Comparison of ENCODE assay signal across 8 cellular contexts in genomic region chr5:151771259-151772028, GRCh38. TPM values are rescaled to one million over a fixed set of nuclear protein-coding genes. Genes with fewer than 3 reads are reported as not detected.
DNase-seq lines count a peak whose midpoint lies in the region; ATAC-seq and TF ChIP-seq lines count a peak whose summit lies in the region.

Gene G3BP1 (plus strand): TSS chr5:151771954. CDS start chr5:151786621, 14,667 bp downstream.

- H3K27me3 ChIP-seq in heart left ventricle, result no peaks in the 10 kb centered on the region

- H3K4me1 ChIP-seq in heart left ventricle, result peaks cover 0 to 52% (median 42%) of the 10 kb centered on the region in 12 donors

- H3K27ac ChIP-seq in heart left ventricle, result peak within 1 kb of the TSS; percentile 96 to 100 (median 98)

- no peaks in the 10 kb centered on the region for H3K9me3 Mint-ChIP-seq in type B pancreatic cell

- peak within 1 kb of the TSS; percentile 92 for H3K4me3 Mint-ChIP-seq in type B pancreatic cell

- peak; percentile 91 to 99 for TF ChIP-seq POLR2A in heart left ventricle (IDR thresholded peaks at IDR 0.05)

- no peaks in the 10 kb centered on the region for H3K9me3 ChIP-seq in heart left ventricle

- in situ Hi-C loops in GM13976 (cut with MboI; ENCODE audit: low sequenced_read_pairs, unreplicated experiment), result no loop called here

- H3K36me3 Mint-ChIP-seq in type B pancreatic cell, result peaks cover 5% of the 10 kb centered on the region

- WGBS in heart left ventricle, 4 donors, result 0 to 1% (median 0%) methylated on average over 39 to 49 of the region's 49 CpGs

- peak within 1 kb of the TSS; percentile 56 to 93 (median 77) for H3K4me3 ChIP-seq in heart left ventricle

- H3K27me3 Mint-ChIP-seq in type B pancreatic cell, result no peaks in the 10 kb centered on the region

- TF ChIP-seq CTCF in GM13976 (IDR thresholded peaks at IDR 0.05; ENCODE audit: borderline replicate concordance, control extremely low read depth, extremely low read depth, insufficient read depth, missing control alignments), result peak; percentile 77
- peak; percentile 53 to 89 (median 67) for TF ChIP-seq CTCF in heart left ventricle (IDR thresholded peaks at IDR 0.05)
- peak; percentile 66 for TF ChIP-seq CTCF in type B pancreatic cell (conservative IDR thresholded peaks at IDR 0.05)

- peak within 1 kb of the TSS; percentile 76 for H3K27ac Mint-ChIP-seq in type B pancreatic cell

- DNase-seq in GM13976 (ENCODE audit: low spot score), result peak; percentile 97
- peak; percentile 98 for DNase-seq in NCI-H146 treated with DMSO at 0.1 percent for 48 hours (lab: John Stamatoyannopoulos, UW; ENCODE audit: unreplicated experiment)
- peak; percentile 100 for DNase-seq in amniotic epithelial cell (ENCODE audit: low read depth)
- DNase-seq in heart left ventricle, result peak; percentile 100
- DNase-seq in pons (ENCODE audit: low spot score), result peak; percentile 100
- peak; percentile 99 for DNase-seq in type B pancreatic cell (ENCODE audit: extremely low spot score, unreplicated experiment)

- intact Hi-C loops in T-helper 1 cell treated with Interleukin-12 subunit alpha and Interleukin-12 subunit beta and Interleukin-4 antibody, amounts not matched to agents 30 ng/mL and 1 ng/mL, for 36 hours (cut with micrococcal nuclease), result loop anchor here (1.0 to 10.0 kb wide), 24 partner anchors 13 to 1811 kb away; partner anchors contain the start of genes ATOX1, CD74, GM2A and HMGXB3
- intact Hi-C loops in heart left ventricle (cut with DNase I), result loop anchor here in 1 of 10 donors (5.0 kb wide), 1 partner anchor 41 kb away; no protein-coding TSS in a partner anchor

- peaks cover 0 to 6% (median 0%) of the 10 kb centered on the region in 9 donors for H3K36me3 ChIP-seq in heart left ventricle

- ATAC-seq in HG02870 (IDR thresholded peaks at IDR 0.05; ENCODE audit: unreplicated experiment) (peak; percentile 78), heart left ventricle (peak; percentile 93 to 97 (median 94))

- H3K4me1 Mint-ChIP-seq in type B pancreatic cell (ENCODE audit: unreplicated experiment), result peaks cover 31% of the 10 kb centered on the region

RNA-seq across cellular contexts. Expression of gene G3BP1, which starts in this region (rescaled TPM):
- 239 and 241 TPM in 2 replicates for total RNA-seq in T-helper 1 cell treated with Interleukin-12 subunit alpha and Interleukin-12 subunit beta and Interleukin-4 antibody, amounts not matched to agents 30 ng/mL and 1 ng/mL, for 36 hours
- total RNA-seq in heart left ventricle (100 to 1,000 TPM in 4 of 9 donors, 10 to 100 TPM in 5; 64.5 to 133 (median 98.1) TPM), type B pancreatic cell (ENCODE audit: low replicate concordance) (218 and 241 TPM in 2 replicates)
- 10 to 100 TPM; 12.7 to 29.0 TPM for polyA plus RNA-seq in heart left ventricle

Comparison
In these comparisons a context has a peak if more than half of its experiments do, and no peak if none do; other contexts are left out.
1. Peak in every context shown above with its lines: DNase-seq, ATAC-seq, H3K4me3 ChIP-seq and H3K27ac ChIP-seq.